ENCODE assay signal across 17 cellular contexts in genomic region chr10:74024600-74024999, GRCh38.
"Had no signal": no experiment of that assay in that cellular context is flagged by ENCODE, and none has a peak within 500 bp of the region (broad histone marks: within the 10 kb centered on the region; RNA-seq: fewer than 3 reads in every experiment).

No MANE protein-coding gene starts in this region.

- H3K36me3 ChIP-seq: lower lobe of right lung, right lobe of liver, suprapubic skin, upper lobe of right lung had no signal

- DNase-seq: activated CD4-positive, alpha-beta T cell treated with anti-CD3 and anti-CD28 coated beads for 1 hour; activated CD4-positive, alpha-beta T cell treated with anti-CD3 and anti-CD28 coated beads, Interleukin-2, amount 50 U/mL, for 4 hours; activated naive CD4-positive, alpha-beta T cell treated with anti-CD3 and anti-CD28 coated beads, Interleukin-2, amount 10 ng/mL, durations not matched to agents 7 days and 5 days; activated T-cell treated with anti-CD3 and anti-CD28 coated beads for 4 hours; dermis blood vessel endothelial cell; effector memory CD8-positive, alpha-beta T cell; foreskin melanocyte; heart left ventricle; lower lobe of right lung; nephron progenitor cell; psoas muscle; right lobe of liver; stimulated activated naive CD8-positive, alpha-beta T cell treated with anti-CD3 and anti-CD28 coated beads, Interleukin-15, Interleukin-2, amounts not matched to agents 100 U/mL and 50 U/mL, for 24 hours; upper lobe of right lung had no signal

- ATAC-seq: activated T-helper 17 cell treated with anti-CD3 and anti-CD28 coated beads, Interleukin-2, amount 50 U/mL, for 72 hours; effector memory CD8-positive, alpha-beta T cell; heart left ventricle; lower lobe of right lung; right lobe of liver; stimulated activated naive CD8-positive, alpha-beta T cell treated with anti-CD3 and anti-CD28 coated beads, Interleukin-15, Interleukin-2, amounts not matched to agents 100 U/mL and 50 U/mL, for 24 hours; upper lobe of right lung had no signal

- H3K27ac Mint-ChIP-seq: activated naive CD4-positive, alpha-beta T cell treated with anti-CD3 and anti-CD28 coated beads, Interleukin-2, amount 10 ng/mL, durations not matched to agents 7 days and 5 days; nephron progenitor cell had no signal

- H3K4me3 Mint-ChIP-seq: activated naive CD4-positive, alpha-beta T cell treated with anti-CD3 and anti-CD28 coated beads, Interleukin-2, amount 10 ng/mL, durations not matched to agents 7 days and 5 days; activated T-helper 17 cell treated with anti-CD3 and anti-CD28 coated beads, Interleukin-2, amount 50 U/mL, for 72 hours; nephron progenitor cell; T-helper 2 cell treated with Interferon-gamma antibody and Interleukin-4, amounts not matched to agents 5 μg/mL and 100 μg/mL, for 36 hours had no signal

- H3K9me3 Mint-ChIP-seq: activated naive CD4-positive, alpha-beta T cell treated with anti-CD3 and anti-CD28 coated beads, Interleukin-2, amount 10 ng/mL, durations not matched to agents 7 days and 5 days; activated T-helper 17 cell treated with anti-CD3 and anti-CD28 coated beads, Interleukin-2, amount 50 U/mL, for 72 hours; effector memory CD8-positive, alpha-beta T cell; nephron progenitor cell; T-helper 2 cell treated with Interferon-gamma antibody and Interleukin-4, amounts not matched to agents 5 μg/mL and 100 μg/mL, for 36 hours had no signal

- H3K4me3 ChIP-seq: heart left ventricle, lower lobe of right lung, psoas muscle, right lobe of liver, suprapubic skin, upper lobe of right lung had no signal

- H3K27ac ChIP-seq: lower lobe of right lung, right lobe of liver, suprapubic skin, upper lobe of right lung had no signal

- H3K9me3 ChIP-seq: heart left ventricle, lower lobe of right lung, psoas muscle, right lobe of liver, suprapubic skin, upper lobe of right lung had no signal

- H3K27me3 ChIP-seq: heart left ventricle, right lobe of liver, suprapubic skin, upper lobe of right lung had no signal

- H3K27me3 Mint-ChIP-seq: activated naive CD4-positive, alpha-beta T cell treated with anti-CD3 and anti-CD28 coated beads, Interleukin-2, amount 10 ng/mL, durations not matched to agents 7 days and 5 days; activated T-helper 17 cell treated with anti-CD3 and anti-CD28 coated beads, Interleukin-2, amount 50 U/mL, for 72 hours; effector memory CD8-positive, alpha-beta T cell had no signal
